Comparison of ENCODE assay signal across 10 cellular contexts in genomic region chr1:200075938-200076546, GRCh38. TPM values are rescaled to one million over a fixed set of nuclear protein-coding genes. Genes with fewer than 3 reads are reported as not detected.
DNase-seq lines count a peak whose midpoint lies in the region; ATAC-seq and TF ChIP-seq lines count a peak whose summit lies in the region.
"Had no signal": no experiment of that assay in that cellular context is flagged by ENCODE, and none has a peak within 500 bp of the region (broad histone marks: within the 10 kb centered on the region; RNA-seq: fewer than 3 reads in every experiment).

No MANE protein-coding gene starts in this region.

- H3K27me3 ChIP-seq in SJSA1 (replicated peaks) (no peaks in the 10 kb centered on the region), aorta (ENCODE audit: control insufficient read depth in 1 of 2, insufficient read depth in 2 of 2, low read length in 1 of 2) (no peaks in the 10 kb centered on the region)

- peaks cover 9% of the 10 kb centered on the region for H3K4me1 ChIP-seq in SJSA1 (replicated peaks)
- no peaks in the 10 kb centered on the region for H3K4me1 ChIP-seq in aorta (ENCODE audit: control insufficient read depth in 1 of 2, insufficient read depth in 2 of 2, low read length in 2 of 2)

- H3K4me1 Mint-ChIP-seq in type B pancreatic cell (ENCODE audit: unreplicated experiment) = peaks cover 11% of the 10 kb centered on the region

- H3K9me3 ChIP-seq in SJSA1 (replicated peaks) (no peaks in the 10 kb centered on the region), aorta (ENCODE audit: control insufficient read depth, low read length) (no peaks in the 10 kb centered on the region)

- H3K4me3 ChIP-seq in SJSA1 (peak overlapping the region; percentile 10), foreskin fibroblast (ENCODE audit: low read depth in 1 of 2, low read length in 2 of 2) (peak overlapping the region in 1 of 2 donors; percentile 27), aorta (ENCODE audit: low read length in 2 of 2) (no peak overlapping the region)

- H3K9me3 Mint-ChIP-seq in type B pancreatic cell = no peaks in the 10 kb centered on the region
- H3K9me3 Mint-ChIP-seq: activated T-cell treated with anti-CD3 and anti-CD28 coated beads, Interleukin-2, amount 50 U/mL, for 72 hours had no signal

- no peaks in the 10 kb centered on the region for H3K36me3 ChIP-seq in SJSA1
- H3K36me3 ChIP-seq in aorta (ENCODE audit: control insufficient read depth in 1 of 2, insufficient read depth in 2 of 2, low read length in 1 of 2) = no peaks in the 10 kb centered on the region

- peaks cover 16% of the 10 kb centered on the region for H3K27me3 Mint-ChIP-seq in type B pancreatic cell

- DNase-seq in ELR (ENCODE audit: low read depth) = peak; percentile 85
- DNase-seq in SJSA1 (ENCODE audit: low read depth in 1 of 2, low spot score in 2 of 2) = peak; percentile 74 to 90
- peak; percentile 82 for DNase-seq in foreskin fibroblast
- DNase-seq in pulmonary artery endothelial cell (ENCODE audit: low read depth, low spot score) = peak; percentile 100
- no peak for DNase-seq in DMS153 (lab: John Stamatoyannopoulos, UW)
- DNase-seq in type B pancreatic cell (ENCODE audit: extremely low spot score, unreplicated experiment) = no peak
- DNase-seq in iPS-NIHi11 (ENCODE audit: low spot score) = no peak
- no peak for DNase-seq in aorta
- DNase-seq: activated T-cell treated with anti-CD3 and anti-CD28 coated beads, Interleukin-2, amount 50 U/mL, for 72 hours; NK-92 treated with Interleukin-12 subunit alpha and Interleukin-12 subunit beta, amount 100 ng/mL, for 24 hours had no signal

- 13 to 20% methylated on average over 9 of the region's 9 CpGs for WGBS in aorta, 2 donors

- no peak overlapping the region for H3K4me3 Mint-ChIP-seq in type B pancreatic cell
- H3K4me3 Mint-ChIP-seq: activated T-cell treated with anti-CD3 and anti-CD28 coated beads, Interleukin-2, amount 50 U/mL, for 72 hours had no signal

- TF ChIP-seq CTCF in foreskin fibroblast (IDR thresholded peaks at IDR 0.05; ENCODE audit: low read depth, low read length) (no peak), type B pancreatic cell (conservative IDR thresholded peaks at IDR 0.05) (no peak)

- intact Hi-C loops in aorta (cut with DNase I) = no loop called here

- H3K36me3 Mint-ChIP-seq in type B pancreatic cell = no peaks in the 10 kb centered on the region

- no peak overlapping the region for H3K27ac Mint-ChIP-seq in type B pancreatic cell
- H3K27ac Mint-ChIP-seq: activated T-cell treated with anti-CD3 and anti-CD28 coated beads, Interleukin-2, amount 50 U/mL, for 72 hours had no signal

- no peak for ATAC-seq in aorta (ENCODE audit: low FRiP score)
- ATAC-seq: activated T-cell treated with anti-CD3 and anti-CD28 coated beads, Interleukin-2, amount 50 U/mL, for 72 hours had no signal

- peak overlapping the region; percentile 60 for H3K27ac ChIP-seq in SJSA1
- H3K27ac ChIP-seq in aorta (ENCODE audit: low read depth in 1 of 2, low read length in 2 of 2) = no peak overlapping the region

RNA-seq across cellular contexts. Expression of gene NR5A2, which starts 48.5 kb away (rescaled TPM):
- 0.03 TPM in 1 of 2 replicates, not detected in the other for total RNA-seq in SJSA1 (2014; rRNA removed; shearing (Covaris generic))
- total RNA-seq in pulmonary artery endothelial cell (2.6 and 21.5 TPM in 2 replicates), type B pancreatic cell (ENCODE audit: low replicate concordance) (3.5 and 6.2 TPM in 2 replicates), aorta (10 to 100 TPM in 1 of 2 donors, 1 to 10 TPM in 1; 2.0 to 10.3 TPM)
- polyA plus RNA-seq in aorta = 1 to 10 TPM in 1 of 2 donors, not detected in 1; 4.1 TPM

Comparison
In these comparisons a context has a peak if more than half of its experiments do, and no peak if none do; other contexts are left out.
1. DNase-seq: peak in ELR (single experiment), SJSA1 (2 of 2), foreskin fibroblast (2 of 2) and pulmonary artery endothelial cell (single experiment); none in DMS153 (single experiment), type B pancreatic cell (single experiment), iPS-NIHi11 (single experiment) and aorta (0 of 2).